Comparison of ENCODE assay signal across 24 cellular contexts in the genomic region with DNA sequence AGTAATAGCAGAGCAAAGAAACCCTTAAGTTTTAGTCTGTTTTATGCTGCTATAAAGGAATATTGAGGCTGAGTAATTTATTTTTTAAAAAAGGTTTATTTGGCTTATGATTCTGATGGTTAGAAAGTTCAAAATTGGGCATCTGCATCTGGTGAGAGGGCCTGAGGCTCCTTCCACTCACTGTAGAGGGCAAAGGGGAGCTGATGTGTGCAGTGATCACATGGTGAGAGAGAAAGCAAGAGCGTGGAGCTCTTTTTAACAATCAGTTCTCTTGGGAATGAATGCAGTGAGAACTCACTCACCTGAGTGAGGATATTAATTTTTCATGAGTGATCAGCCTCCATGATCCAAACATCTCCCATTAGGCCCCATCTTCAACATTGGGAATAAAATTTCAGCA. TPM values are rescaled to one million over a fixed set of nuclear protein-coding genes. Genes with fewer than 3 reads are reported as not detected.
DNase-seq lines count a peak whose midpoint lies in the region; ATAC-seq and TF ChIP-seq lines count a peak whose summit lies in the region.
"Had no signal": no experiment of that assay in that cellular context is flagged by ENCODE, and none has a peak within 500 bp of the region (broad histone marks: within the 10 kb centered on the region; RNA-seq: fewer than 3 reads in every experiment).

No MANE protein-coding gene starts in this region.

- H3K4me3 ChIP-seq in spleen = no peak overlapping the region
- H3K4me3 ChIP-seq: BLaER1 treated with 17β-estradiol and CSF1 and Interleukin-3, amounts not matched to agents 10 nM and 100 nM had no signal

- no peak for TF ChIP-seq POLR2A in spleen (IDR thresholded peaks at IDR 0.05)

- TF ChIP-seq CTCF in spleen (IDR thresholded peaks at IDR 0.05 in 8 of 11, conservative IDR thresholded peaks at IDR 0.05 in 3 of 11) = no peak

- DNase-seq in activated naive CD8-positive, alpha-beta T cell treated with anti-CD3 and anti-CD28 coated beads, Interleukin-2, amount 10 ng/mL, durations not matched to agents 7 days and 5 days = no peak
- DNase-seq in activated naive CD8-positive, alpha-beta T cell treated with anti-CD3 and anti-CD28 coated beads for 36 hours = no peak
- DNase-seq in central memory CD8-positive, alpha-beta T cell (ENCODE audit: low spot score in 2 of 2) = no peak
- DNase-seq in stimulated activated naive CD4-positive, alpha-beta T cell treated with Interleukin-2 at 50 U/mL for 16 hours (lab: John Stamatoyannopoulos, UW) = no peak
- DNase-seq in NK-92 treated with Interleukin-12 subunit alpha and Interleukin-12 subunit beta, amount 100 ng/mL, for 24 hours (lab: John Stamatoyannopoulos, UW) = no peak
- DNase-seq in spleen = no peak
- DNase-seq: ACHN; activated CD4-positive, CD25-positive, alpha-beta regulatory T cell treated with anti-CD3 and anti-CD28 coated beads, Interleukin-2, amount 50 U/mL, for 72 hours; H7; IMR-90; mesendoderm; NCI-H1436 treated with DMSO at 0.1 percent for 48 hours; NCI-H526 treated with DMSO at 0.1 percent for 48 hours; right cardiac atrium; SK-N-SH; stimulated activated CD4-positive, alpha-beta T cell treated with anti-CD3 and anti-CD28 coated beads, Interleukin-12 subunit alpha, Interleukin-12 subunit beta, amount 100 ng/mL, for 4 hours had no signal

- no peak for ATAC-seq in activated naive CD8-positive, alpha-beta T cell treated with anti-CD3 and anti-CD28 coated beads, Interleukin-2, amount 10 ng/mL, durations not matched to agents 7 days and 5 days (ENCODE audit: low read depth)
- peak; percentile 34 for ATAC-seq in HG03196 (IDR thresholded peaks at IDR 0.05; ENCODE audit: unreplicated experiment)
- ATAC-seq in central memory CD8-positive, alpha-beta T cell (replicated peaks; ENCODE audit: extremely low read depth, poor library complexity, severe bottlenecking) = no peak
- no peak for ATAC-seq in GM21737 (IDR thresholded peaks at IDR 0.05; ENCODE audit: unreplicated experiment)
- ATAC-seq: right cardiac atrium had no signal

- peaks cover 27% of the 10 kb centered on the region for H3K4me1 Mint-ChIP-seq in activated naive CD8-positive, alpha-beta T cell treated with anti-CD3 and anti-CD28 coated beads, Interleukin-2, amount 10 ng/mL, durations not matched to agents 7 days and 5 days
- peaks cover 2% of the 10 kb centered on the region for H3K4me1 Mint-ChIP-seq in activated naive CD8-positive, alpha-beta T cell treated with anti-CD3 and anti-CD28 coated beads for 36 hours
- peaks cover 36% of the 10 kb centered on the region for H3K4me1 Mint-ChIP-seq in central memory CD8-positive, alpha-beta T cell
- H3K4me1 Mint-ChIP-seq: nephron had no signal

- no peaks in the 10 kb centered on the region for H3K27me3 ChIP-seq in spleen (replicated peaks in 1 of 7)
- H3K27me3 ChIP-seq: BLaER1 treated with 17β-estradiol and CSF1 and Interleukin-3, amounts not matched to agents 10 nM and 100 nM had no signal

- peaks cover 0 to 12% (median 8%) of the 10 kb centered on the region in 6 donors for H3K4me1 ChIP-seq in spleen
- H3K4me1 ChIP-seq: parathyroid adenoma had no signal

- H3K27ac ChIP-seq in spleen = peak overlapping the region in 3 of 8 donors; percentile 58 to 82 (median 64)
- H3K27ac ChIP-seq: BLaER1 treated with 17β-estradiol and CSF1 and Interleukin-3, amounts not matched to agents 10 nM and 100 nM; parathyroid adenoma had no signal

- POLR2A ChIA-PET in activated naive CD8-positive, alpha-beta T cell treated with anti-CD3 and anti-CD28 coated beads, Interleukin-2, amount 10 ng/mL, durations not matched to agents 7 days and 5 days (lab: Charles Lee) = no interaction called here

- peak overlapping the region; percentile 28 for H3K27ac Mint-ChIP-seq in activated naive CD8-positive, alpha-beta T cell treated with anti-CD3 and anti-CD28 coated beads, Interleukin-2, amount 10 ng/mL, durations not matched to agents 7 days and 5 days
- H3K27ac Mint-ChIP-seq in activated naive CD8-positive, alpha-beta T cell treated with anti-CD3 and anti-CD28 coated beads for 36 hours = no peak overlapping the region
- peak overlapping the region; percentile 94 for H3K27ac Mint-ChIP-seq in central memory CD8-positive, alpha-beta T cell (ENCODE audit: low read depth)
- H3K27ac Mint-ChIP-seq: nephron, type B pancreatic cell had no signal

- no peak overlapping the region for H3K4me3 Mint-ChIP-seq in activated naive CD8-positive, alpha-beta T cell treated with anti-CD3 and anti-CD28 coated beads, Interleukin-2, amount 10 ng/mL, durations not matched to agents 7 days and 5 days
- H3K4me3 Mint-ChIP-seq in activated naive CD8-positive, alpha-beta T cell treated with anti-CD3 and anti-CD28 coated beads for 36 hours = no peak overlapping the region
- peak overlapping the region; percentile 80 for H3K4me3 Mint-ChIP-seq in central memory CD8-positive, alpha-beta T cell
- H3K4me3 Mint-ChIP-seq: nephron, type B pancreatic cell had no signal

- peaks cover 38% of the 10 kb centered on the region for H3K36me3 Mint-ChIP-seq in activated naive CD8-positive, alpha-beta T cell treated with anti-CD3 and anti-CD28 coated beads, Interleukin-2, amount 10 ng/mL, durations not matched to agents 7 days and 5 days
- H3K36me3 Mint-ChIP-seq in activated naive CD8-positive, alpha-beta T cell treated with anti-CD3 and anti-CD28 coated beads for 36 hours = peaks cover 5% of the 10 kb centered on the region
- H3K36me3 Mint-ChIP-seq in central memory CD8-positive, alpha-beta T cell (ENCODE audit: insufficient read depth) = peaks cover 3% of the 10 kb centered on the region
- H3K36me3 Mint-ChIP-seq: type B pancreatic cell had no signal

- H3K9me3 ChIP-seq in spleen = no peaks in the 10 kb centered on the region
- H3K9me3 ChIP-seq: SK-N-SH had no signal

- intact Hi-C loops in spleen (cut with DNase I; ENCODE audit: low total_unique reads) = no loop called here

- WGBS in spleen, 5 donors = 32 to 90% (median 79%) methylated on average over 1 of the region's 1 CpG

- H3K36me3 ChIP-seq in spleen = no peaks in the 10 kb centered on the region

- peaks cover 29% of the 10 kb centered on the region for H3K9me3 Mint-ChIP-seq in activated naive CD8-positive, alpha-beta T cell treated with anti-CD3 and anti-CD28 coated beads, Interleukin-2, amount 10 ng/mL, durations not matched to agents 7 days and 5 days
- H3K9me3 Mint-ChIP-seq in activated naive CD8-positive, alpha-beta T cell treated with anti-CD3 and anti-CD28 coated beads for 36 hours = peaks cover 15% of the 10 kb centered on the region
- H3K9me3 Mint-ChIP-seq in central memory CD8-positive, alpha-beta T cell = no peaks in the 10 kb centered on the region
- H3K9me3 Mint-ChIP-seq: type B pancreatic cell had no signal

- no peaks in the 10 kb centered on the region for H3K27me3 Mint-ChIP-seq in activated naive CD8-positive, alpha-beta T cell treated with anti-CD3 and anti-CD28 coated beads, Interleukin-2, amount 10 ng/mL, durations not matched to agents 7 days and 5 days
- no peaks in the 10 kb centered on the region for H3K27me3 Mint-ChIP-seq in activated naive CD8-positive, alpha-beta T cell treated with anti-CD3 and anti-CD28 coated beads for 36 hours
- H3K27me3 Mint-ChIP-seq in central memory CD8-positive, alpha-beta T cell = no peaks in the 10 kb centered on the region
- H3K27me3 Mint-ChIP-seq: type B pancreatic cell had no signal

RNA-seq across cellular contexts. Expression of gene SAMD3, which starts 36.4 kb away (rescaled TPM):
- total RNA-seq in activated naive CD8-positive, alpha-beta T cell treated with anti-CD3 and anti-CD28 coated beads, Interleukin-2, amount 10 ng/mL, durations not matched to agents 7 days and 5 days = 10 to 100 TPM; 51.0 to 52.6 TPM
- 1 to 10 TPM; 2.7 to 3.3 TPM for total RNA-seq in activated naive CD8-positive, alpha-beta T cell treated with anti-CD3 and anti-CD28 coated beads for 36 hours
- total RNA-seq in spleen = 10 to 100 TPM; 10.7 to 31.4 (median 17.5) TPM
- polyA plus RNA-seq in spleen = 1 to 10 TPM; 2.1 to 3.1 (median 3.0) TPM
- total RNA-seq: epithelial cell of proximal tubule, MCF 10A had no signal
